In genomic region chr5:110056580-110057114, GRCh38 we compare ENCODE assay signal across 27 cellular contexts.
"Had no signal": no experiment of that assay in that cellular context is flagged by ENCODE, and none has a peak within 500 bp of the region (broad histone marks: within the 10 kb centered on the region; RNA-seq: fewer than 3 reads in every experiment).

No MANE protein-coding gene starts in this region.

- H3K27ac ChIP-seq: adrenal gland, SJSA1 had no signal

- H3K27me3 ChIP-seq: adrenal gland, SJSA1 had no signal

- FAIRE-seq: RCC 7860 had no signal

- H3K36me3 ChIP-seq: adrenal gland, SJSA1 had no signal

- H3K4me1 ChIP-seq: adrenal gland, SJSA1 had no signal

- H3K4me3 ChIP-seq: adrenal gland, SJSA1 had no signal

- H3K9me3 ChIP-seq: adrenal gland, SJSA1 had no signal

- H3K36me3 Mint-ChIP-seq: activated naive CD8-positive, alpha-beta T cell treated with anti-CD3 and anti-CD28 coated beads, Interleukin-2, amount 10 ng/mL, durations not matched to agents 7 days and 5 days had no signal

- H3K27ac Mint-ChIP-seq: activated CD4-positive, alpha-beta memory T cell treated with anti-CD3 and anti-CD28 coated beads, Interleukin-2, amount 10 ng/mL, durations not matched to agents 7 days and 5 days; activated CD4-positive, alpha-beta T cell treated with anti-CD3 and anti-CD28 coated beads for 36 hours; activated naive CD8-positive, alpha-beta T cell treated with anti-CD3 and anti-CD28 coated beads, Interleukin-2, amount 10 ng/mL, durations not matched to agents 7 days and 5 days; activated T-cell treated with anti-CD3 and anti-CD28 coated beads, Interleukin-2, amount 50 U/mL, for 72 hours; activated T-helper 2 cell treated with anti-CD3 and anti-CD28 coated beads, Interferon-gamma antibody, Interleukin-2, Interleukin-4, amounts not matched to agents 10 μg/mL and 5 μg/mL and 100 μg/mL, durations not matched to agents 14 hours and 24 hours and 36 hours had no signal

- H3K27me3 Mint-ChIP-seq: activated CD4-positive, alpha-beta memory T cell treated with anti-CD3 and anti-CD28 coated beads, Interleukin-2, amount 10 ng/mL, durations not matched to agents 7 days and 5 days; activated CD4-positive, alpha-beta T cell treated with anti-CD3 and anti-CD28 coated beads for 36 hours; activated naive CD8-positive, alpha-beta T cell treated with anti-CD3 and anti-CD28 coated beads, Interleukin-2, amount 10 ng/mL, durations not matched to agents 7 days and 5 days had no signal

- H3K4me3 Mint-ChIP-seq: activated CD4-positive, alpha-beta memory T cell treated with anti-CD3 and anti-CD28 coated beads, Interleukin-2, amount 10 ng/mL, durations not matched to agents 7 days and 5 days; activated CD4-positive, alpha-beta T cell treated with anti-CD3 and anti-CD28 coated beads for 36 hours; activated naive CD8-positive, alpha-beta T cell treated with anti-CD3 and anti-CD28 coated beads, Interleukin-2, amount 10 ng/mL, durations not matched to agents 7 days and 5 days; activated T-cell treated with anti-CD3 and anti-CD28 coated beads, Interleukin-2, amount 50 U/mL, for 72 hours had no signal

- DNase-seq: activated CD4-positive, alpha-beta memory T cell treated with anti-CD3 and anti-CD28 coated beads, Interleukin-2, amount 10 ng/mL, durations not matched to agents 7 days and 5 days; activated CD4-positive, alpha-beta T cell treated with anti-CD3 and anti-CD28 coated beads for 36 hours; activated CD4-positive, alpha-beta T cell treated with anti-CD3 and anti-CD28 coated beads, Interleukin-2, amount 50 U/mL, for 1 hour; activated CD8-positive, alpha-beta memory T cell treated with anti-CD3 and anti-CD28 coated beads, Interleukin-2, amount 50 U/mL, for 4 hours; activated naive CD4-positive, alpha-beta T cell treated with anti-CD3 and anti-CD28 coated beads, Interleukin-2, amount 50 U/mL, for 16 hours; activated naive CD8-positive, alpha-beta T cell treated with anti-CD3 and anti-CD28 coated beads, Interleukin-2, amount 10 ng/mL, durations not matched to agents 7 days and 5 days; activated T-cell treated with anti-CD3 and anti-CD28 coated beads, Interleukin-2, amount 50 U/mL, for 72 hours; adrenal gland; anterior cingulate cortex; cerebellar nuclear complex; Kasumi-1; NCI-H1436 treated with DMSO at 0.1 percent for 48 hours; NCI-H187 treated with DMSO at 0.1 percent for 48 hours; NCI-H2081 treated with DMSO at 0.1 percent for 48 hours; NCI-H226; NCI-H510A; NCI-H526 treated with DMSO at 0.1 percent for 48 hours; NCI-H82; NK-92 treated with Interleukin-12 subunit alpha and Interleukin-12 subunit beta, amount 100 ng/mL, for 24 hours; PC-3; SHP77; SW 1271; T-helper 2 cell; T1000 had no signal

- H3K9me3 Mint-ChIP-seq: activated CD4-positive, alpha-beta memory T cell treated with anti-CD3 and anti-CD28 coated beads, Interleukin-2, amount 10 ng/mL, durations not matched to agents 7 days and 5 days; activated naive CD8-positive, alpha-beta T cell treated with anti-CD3 and anti-CD28 coated beads, Interleukin-2, amount 10 ng/mL, durations not matched to agents 7 days and 5 days; activated T-cell treated with anti-CD3 and anti-CD28 coated beads, Interleukin-2, amount 50 U/mL, for 72 hours; activated T-helper 2 cell treated with anti-CD3 and anti-CD28 coated beads, Interferon-gamma antibody, Interleukin-2, Interleukin-4, amounts not matched to agents 10 μg/mL and 5 μg/mL and 100 μg/mL, durations not matched to agents 14 hours and 24 hours and 36 hours had no signal
